9 cellular contexts compared by ENCODE assay signal in the genomic region with DNA sequence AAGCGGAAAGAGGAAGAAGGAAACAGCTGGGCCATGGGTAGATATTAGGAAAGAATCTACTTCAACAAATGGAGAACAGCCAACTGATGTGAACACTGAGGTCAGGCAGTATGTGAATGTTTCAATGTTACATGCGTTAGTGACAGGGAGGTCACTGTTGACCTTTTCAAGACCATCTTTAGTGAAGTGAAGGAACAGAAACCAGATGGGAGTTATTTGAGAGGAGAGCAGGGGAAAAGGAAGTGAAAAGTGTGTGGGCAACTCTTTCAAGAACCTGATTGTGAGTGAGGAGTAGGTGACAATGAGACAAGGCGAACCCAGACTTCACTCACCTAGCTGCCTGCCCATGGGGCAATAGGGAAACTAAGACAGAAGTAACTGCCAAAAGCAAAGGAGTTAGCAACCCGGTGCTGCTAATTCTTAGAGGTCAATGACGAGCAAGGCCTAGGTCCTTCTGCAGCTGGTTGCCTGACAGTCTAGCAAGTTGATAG.
DNase-seq lines count a peak whose midpoint lies in the region; ATAC-seq and TF ChIP-seq lines count a peak whose summit lies in the region.
"Had no signal": no experiment of that assay in that cellular context is flagged by ENCODE, and none has a peak within 500 bp of the region (broad histone marks: within the 10 kb centered on the region; RNA-seq: fewer than 3 reads in every experiment).

No MANE protein-coding gene starts in this region.

- no peak overlapping the region for H2BK12ac ChIP-seq in H9 (ENCODE audit: insufficient read length, low read depth, low read length)

- H3K18ac ChIP-seq in H9 (ENCODE audit: insufficient read length, low read depth, low read length) = no peak overlapping the region

- H3K9ac ChIP-seq in H9 (ENCODE audit: extremely low read depth, insufficient read length, low read length) = no peak overlapping the region

- H3K14ac ChIP-seq in H9 (ENCODE audit: insufficient read depth, low read length) = no peak overlapping the region

- no peaks in the 10 kb centered on the region for H3K27me3 ChIP-seq in lower lobe of right lung (ENCODE audit: low read depth)
- no peaks in the 10 kb centered on the region for H3K27me3 ChIP-seq in H9 (ENCODE audit: insufficient read depth, low read length)
- H3K27me3 ChIP-seq: SJCRH30 had no signal

- DNase-seq in lower lobe of right lung (no peak), mesenteric fat pad (ENCODE audit: low spot score) (no peak), NCI-H1436 (lab: John Stamatoyannopoulos, UW) (no peak), H9 (no peak)
- DNase-seq in stimulated activated CD4-positive, alpha-beta T cell treated with anti-CD3 and anti-CD28 coated beads, Interleukin-2, amount 100 ng/mL, for 48 hours = no peak
- DNase-seq: SJCRH30 had no signal

- H3K56ac ChIP-seq in H9 (ENCODE audit: insufficient read length, low read depth, low read length) = no peak overlapping the region

- no peak overlapping the region; a peak in 1 of 7 replicates for H3K27ac Mint-ChIP-seq in H9

- intact Hi-C loops in lower lobe of right lung (cut with DNase I) = no loop called here

- no peak overlapping the region for H2AK5ac ChIP-seq in H9 (ENCODE audit: insufficient read length, low read length)

- no CpG with 5 or more reads among the region's 5 CpGs for WGBS in H9 (ENCODE audit: extremely low coverage, insufficient read length, low lambda C conversion rate)

- H3K4me3 Mint-ChIP-seq in H9 = no peak overlapping the region

- no peak overlapping the region for H3K4me3 ChIP-seq in lower lobe of right lung
- H3K4me3 ChIP-seq: SJCRH30 had no signal

- H4K91ac ChIP-seq in H9 (ENCODE audit: insufficient read length, low read depth, low read length) = no peak overlapping the region

- no peak overlapping the region for H2AFZ ChIP-seq in H9 (ENCODE audit: low read length)

- no peak overlapping the region for H2BK5ac ChIP-seq in H9 (ENCODE audit: insufficient read length, low read length)

- H3K4me1 ChIP-seq in lower lobe of right lung = no peaks in the 10 kb centered on the region
- no peaks in the 10 kb centered on the region for H3K4me1 ChIP-seq in H9 (ENCODE audit: insufficient read depth, low read length)
- H3K4me1 ChIP-seq: SJCRH30 had no signal

- no peak for TF ChIP-seq CTCF in lower lobe of right lung (IDR thresholded peaks at IDR 0.05)
- TF ChIP-seq CTCF in H9 (conservative IDR thresholded peaks at IDR 0.05) = no peak

- H3K4me2 ChIP-seq in H9 (ENCODE audit: insufficient read depth, insufficient read length, low read length) = no peak overlapping the region

- H3K4me1 Mint-ChIP-seq in H9 = no peaks in the 10 kb centered on the region

- ATAC-seq in GM18858 (IDR thresholded peaks at IDR 0.05; ENCODE audit: unreplicated experiment) (peak; percentile 91), GM21717 (IDR thresholded peaks at IDR 0.05; ENCODE audit: unreplicated experiment) (peak; percentile 89), HG03571 (IDR thresholded peaks at IDR 0.05; ENCODE audit: unreplicated experiment) (peak; percentile 88), lower lobe of right lung (peak; percentile 45 to 77)

- no peaks in the 10 kb centered on the region for H3K36me3 ChIP-seq in lower lobe of right lung
- H3K36me3 ChIP-seq: SJCRH30 had no signal

- no peaks in the 10 kb centered on the region for H3K27me3 Mint-ChIP-seq in H9 (ENCODE audit: low read depth)

- H2BK15ac ChIP-seq in H9 (ENCODE audit: low read depth, low read length) = no peak overlapping the region

- H4K8ac ChIP-seq in H9 (replicated peaks; ENCODE audit: insufficient read length, low read depth, low read length) = no peak overlapping the region

- H2BK20ac ChIP-seq in H9 (ENCODE audit: low read depth, low read length, poor library complexity, severe bottlenecking) = no peak overlapping the region

- H3K23me2 ChIP-seq in H9 (ENCODE audit: insufficient read length, low read depth, low read length, poor library complexity, severe bottlenecking) = no peaks in the 10 kb centered on the region

- no peaks in the 10 kb centered on the region for H3K79me1 ChIP-seq in H9 (ENCODE audit: insufficient read depth, low read depth, low read length, poor library complexity, severe bottlenecking)

- H3K36me3 Mint-ChIP-seq in H9 (ENCODE audit: insufficient read depth in 1 of 3, low read depth in 3 of 3) = no peaks in the 10 kb centered on the region

- H4K20me1 ChIP-seq in H9 (ENCODE audit: control insufficient read depth, insufficient read depth, insufficient read length) = no peaks in the 10 kb centered on the region

- no peak overlapping the region for H2BK120ac ChIP-seq in H9 (ENCODE audit: low read depth, low read length, poor library complexity, severe bottlenecking)

- H3K27ac ChIP-seq in lower lobe of right lung (no peak overlapping the region), H9 (ENCODE audit: insufficient read length, low read depth, low read length) (no peak overlapping the region)
- H3K27ac ChIP-seq: SJCRH30 had no signal

- no peak overlapping the region for H4K5ac ChIP-seq in H9 (ENCODE audit: insufficient read length, low read depth, low read length)

- H3T11ph ChIP-seq in H9 (ENCODE audit: low read length) = no peak overlapping the region

- H3K4ac ChIP-seq in H9 (ENCODE audit: low read depth, low read length) = no peak overlapping the region

- H3K79me2 ChIP-seq in H9 (ENCODE audit: insufficient read depth, low read length) = no peaks in the 10 kb centered on the region

- H3K9me3 Mint-ChIP-seq in H9 = no peaks in the 10 kb centered on the region

- H3K9me3 ChIP-seq in lower lobe of right lung = no peaks in the 10 kb centered on the region
- no peaks in the 10 kb centered on the region for H3K9me3 ChIP-seq in H9 (ENCODE audit: control insufficient read depth, low read depth, low read length)
- H3K9me3 ChIP-seq: SJCRH30 had no signal

- H3K23ac ChIP-seq in H9 (ENCODE audit: insufficient read length, low read depth, low read length) = no peak overlapping the region
